In the genomic region with DNA sequence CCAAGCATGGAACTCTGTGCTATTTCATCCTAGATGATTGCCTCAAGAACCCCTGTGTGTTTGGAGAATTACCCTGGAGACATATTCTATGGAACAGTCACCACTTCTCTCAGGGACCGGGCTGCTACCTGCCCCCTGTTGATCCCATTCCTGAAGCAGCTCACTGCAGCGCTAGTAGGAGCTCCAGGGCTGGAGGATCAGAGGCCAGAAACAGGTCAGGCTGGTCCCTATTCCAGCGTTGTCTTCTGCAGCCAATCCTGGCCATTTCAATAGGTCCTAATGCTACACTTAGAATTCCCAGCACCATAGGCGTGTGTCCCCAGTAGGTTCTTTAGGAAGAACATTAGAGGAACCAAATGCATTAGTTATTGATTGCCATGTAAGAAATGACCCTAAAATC, we compare ENCODE assay signal across 33 cellular contexts. TPM values are rescaled to one million over a fixed set of nuclear protein-coding genes. Genes with fewer than 3 reads are reported as not detected.
"Had no signal": no experiment of that assay in that cellular context is flagged by ENCODE, and none has a peak within 500 bp of the region (broad histone marks: within the 10 kb centered on the region; RNA-seq: fewer than 3 reads in every experiment).

No MANE protein-coding gene starts in this region.

- H3K4me3 Mint-ChIP-seq: activated B cell treated with CpG ODN at 0.5 μM for 24 hours; activated CD4-positive, alpha-beta memory T cell treated with anti-CD3 and anti-CD28 coated beads, Interleukin-2, amount 10 ng/mL, durations not matched to agents 7 days and 5 days; activated naive CD4-positive, alpha-beta T cell treated with anti-CD3 and anti-CD28 coated beads for 36 hours; activated naive CD4-positive, alpha-beta T cell treated with anti-CD3 and anti-CD28 coated beads, Interleukin-2, amount 50 U/mL, for 24 hours; activated naive CD8-positive, alpha-beta T cell treated with anti-CD3 and anti-CD28 coated beads for 36 hours; activated naive CD8-positive, alpha-beta T cell treated with anti-CD3 and anti-CD28 coated beads, Interleukin-2, amount 50 U/mL, for 24 hours; activated T-helper 1 cell treated with anti-CD3 and anti-CD28 coated beads, Interleukin-12 subunit alpha, Interleukin-12 subunit beta, Interleukin-2, Interleukin-4 antibody, amounts not matched to agents 30 ng/mL and 10 ng/mL and 1 ng/mL, durations not matched to agents 14 hours and 24 hours and 36 hours; T-helper 17 cell; T-helper 2 cell treated with Interferon-gamma antibody and Interleukin-4, amounts not matched to agents 5 μg/mL and 100 μg/mL, for 36 hours had no signal

- DNase-seq: activated B cell treated with CpG ODN at 0.5 μM for 24 hours; activated CD4-positive, alpha-beta memory T cell treated with anti-CD3 and anti-CD28 coated beads, Interleukin-2, amount 10 ng/mL, durations not matched to agents 7 days and 5 days; activated CD4-positive, alpha-beta T cell treated with anti-CD3 and anti-CD28 coated beads for 48 hours; activated CD4-positive, alpha-beta T cell treated with anti-CD3 and anti-CD28 coated beads, Interleukin-2, amount 50 U/mL, for 4 hours; activated CD8-positive, alpha-beta memory T cell treated with anti-CD3 and anti-CD28 coated beads, Interleukin-2, amount 50 U/mL, for 4 hours; activated effector memory CD4-positive, alpha-beta T cell treated with anti-CD3 and anti-CD28 coated beads, Interleukin-2, amount 50 U/mL, for 16 hours; activated naive CD4-positive, alpha-beta T cell treated with anti-CD3 and anti-CD28 coated beads for 36 hours; activated naive CD8-positive, alpha-beta T cell treated with anti-CD3 and anti-CD28 coated beads for 36 hours; activated naive CD8-positive, alpha-beta T cell treated with anti-CD3 and anti-CD28 coated beads, Interleukin-2, amount 50 U/mL, for 24 hours; activated T-cell treated with anti-CD3 and anti-CD28 coated beads, Interleukin-2, amount 50 U/mL, for 1 hour; activated T-cell treated with anti-CD3 and anti-CD28 coated beads, Interleukin-2, amount 50 U/mL, for 48 hours; adrenal gland; amygdala; aorta; body of pancreas; caudate nucleus; effector CD8-positive, alpha-beta T cell; foreskin keratinocyte; gastrocnemius medialis; glutamatergic neuron; heart left ventricle; T-helper 1 cell; T-helper 17 cell; T1000; WERI-Rb-1 had no signal

- H3K27ac Mint-ChIP-seq: activated B cell treated with CpG ODN at 0.5 μM for 24 hours; activated CD4-positive, alpha-beta memory T cell treated with anti-CD3 and anti-CD28 coated beads, Interleukin-2, amount 10 ng/mL, durations not matched to agents 7 days and 5 days; activated naive CD4-positive, alpha-beta T cell treated with anti-CD3 and anti-CD28 coated beads for 36 hours; activated naive CD4-positive, alpha-beta T cell treated with anti-CD3 and anti-CD28 coated beads, Interleukin-2, amount 50 U/mL, for 24 hours; activated naive CD8-positive, alpha-beta T cell treated with anti-CD3 and anti-CD28 coated beads for 36 hours; activated naive CD8-positive, alpha-beta T cell treated with anti-CD3 and anti-CD28 coated beads, Interleukin-2, amount 50 U/mL, for 24 hours; activated T-helper 1 cell treated with anti-CD3 and anti-CD28 coated beads, Interleukin-12 subunit alpha, Interleukin-12 subunit beta, Interleukin-2, Interleukin-4 antibody, amounts not matched to agents 30 ng/mL and 10 ng/mL and 1 ng/mL, durations not matched to agents 14 hours and 24 hours and 36 hours; activated T-helper 2 cell treated with anti-CD3 and anti-CD28 coated beads, Interferon-gamma antibody, Interleukin-2, Interleukin-4, amounts not matched to agents 10 μg/mL and 5 μg/mL and 100 μg/mL, durations not matched to agents 14 hours and 24 hours and 36 hours; T-helper 17 cell; T-helper 2 cell treated with Interferon-gamma antibody and Interleukin-4, amounts not matched to agents 5 μg/mL and 100 μg/mL, for 36 hours had no signal

- H3K4me3 ChIP-seq: adrenal gland, body of pancreas, gastrocnemius medialis, heart left ventricle had no signal

- H3K36me3 Mint-ChIP-seq: activated naive CD4-positive, alpha-beta T cell treated with anti-CD3 and anti-CD28 coated beads, Interleukin-2, amount 50 U/mL, for 24 hours; activated naive CD8-positive, alpha-beta T cell treated with anti-CD3 and anti-CD28 coated beads for 36 hours had no signal

- H3K9me3 Mint-ChIP-seq: activated B cell treated with CpG ODN at 0.5 μM for 24 hours; activated CD4-positive, alpha-beta memory T cell treated with anti-CD3 and anti-CD28 coated beads, Interleukin-2, amount 10 ng/mL, durations not matched to agents 7 days and 5 days; activated naive CD4-positive, alpha-beta T cell treated with anti-CD3 and anti-CD28 coated beads for 36 hours; activated naive CD4-positive, alpha-beta T cell treated with anti-CD3 and anti-CD28 coated beads, Interleukin-2, amount 50 U/mL, for 24 hours; activated naive CD8-positive, alpha-beta T cell treated with anti-CD3 and anti-CD28 coated beads for 36 hours; activated naive CD8-positive, alpha-beta T cell treated with anti-CD3 and anti-CD28 coated beads, Interleukin-2, amount 50 U/mL, for 24 hours; activated T-helper 1 cell treated with anti-CD3 and anti-CD28 coated beads, Interleukin-12 subunit alpha, Interleukin-12 subunit beta, Interleukin-2, Interleukin-4 antibody, amounts not matched to agents 30 ng/mL and 10 ng/mL and 1 ng/mL, durations not matched to agents 14 hours and 24 hours and 36 hours; activated T-helper 2 cell treated with anti-CD3 and anti-CD28 coated beads, Interferon-gamma antibody, Interleukin-2, Interleukin-4, amounts not matched to agents 10 μg/mL and 5 μg/mL and 100 μg/mL, durations not matched to agents 14 hours and 24 hours and 36 hours; T-helper 2 cell treated with Interferon-gamma antibody and Interleukin-4, amounts not matched to agents 5 μg/mL and 100 μg/mL, for 36 hours had no signal

- H3K27ac ChIP-seq: adrenal gland, body of pancreas, foreskin keratinocyte, gastrocnemius medialis, heart left ventricle, WERI-Rb-1 had no signal

- H3K4me1 Mint-ChIP-seq: activated B cell treated with CpG ODN at 0.5 μM for 24 hours; activated CD4-positive, alpha-beta memory T cell treated with anti-CD3 and anti-CD28 coated beads, Interleukin-2, amount 10 ng/mL, durations not matched to agents 7 days and 5 days; activated naive CD4-positive, alpha-beta T cell treated with anti-CD3 and anti-CD28 coated beads, Interleukin-2, amount 50 U/mL, for 24 hours; T-helper 17 cell had no signal

RNA-seq across cellular contexts. Expression of a gene that starts 48.9 kb away (rescaled TPM):
- total RNA-seq: activated B cell treated with CpG ODN at 0.5 μM for 24 hours; activated CD4-positive, alpha-beta memory T cell treated with anti-CD3 and anti-CD28 coated beads, Interleukin-2, amount 10 ng/mL, durations not matched to agents 7 days and 5 days; activated naive CD4-positive, alpha-beta T cell treated with anti-CD3 and anti-CD28 coated beads for 36 hours; activated T-helper 1 cell treated with anti-CD3 and anti-CD28 coated beads, Interleukin-12 subunit alpha, Interleukin-12 subunit beta, Interleukin-2, Interleukin-4 antibody, amounts not matched to agents 30 ng/mL and 10 ng/mL and 1 ng/mL, durations not matched to agents 14 hours and 24 hours and 36 hours; activated T-helper 2 cell treated with anti-CD3 and anti-CD28 coated beads, Interferon-gamma antibody, Interleukin-2, Interleukin-4, amounts not matched to agents 10 μg/mL and 5 μg/mL and 100 μg/mL, durations not matched to agents 14 hours and 24 hours and 36 hours; adrenal gland; aorta; body of pancreas; chondrocyte; dermis microvascular lymphatic vessel endothelial cell; epithelial cell of proximal tubule; esophagus mucosa; gastrocnemius medialis; heart left ventricle; T-helper 17 cell had no signal

RNA-seq across cellular contexts. Expression of a gene that starts 51.3 kb away (rescaled TPM):
- total RNA-seq: activated B cell treated with CpG ODN at 0.5 μM for 24 hours; activated CD4-positive, alpha-beta memory T cell treated with anti-CD3 and anti-CD28 coated beads, Interleukin-2, amount 10 ng/mL, durations not matched to agents 7 days and 5 days; activated naive CD4-positive, alpha-beta T cell treated with anti-CD3 and anti-CD28 coated beads for 36 hours; activated naive CD8-positive, alpha-beta T cell treated with anti-CD3 and anti-CD28 coated beads for 36 hours; activated T-helper 1 cell treated with anti-CD3 and anti-CD28 coated beads, Interleukin-12 subunit alpha, Interleukin-12 subunit beta, Interleukin-2, Interleukin-4 antibody, amounts not matched to agents 30 ng/mL and 10 ng/mL and 1 ng/mL, durations not matched to agents 14 hours and 24 hours and 36 hours; activated T-helper 2 cell treated with anti-CD3 and anti-CD28 coated beads, Interferon-gamma antibody, Interleukin-2, Interleukin-4, amounts not matched to agents 10 μg/mL and 5 μg/mL and 100 μg/mL, durations not matched to agents 14 hours and 24 hours and 36 hours; adrenal gland; aorta; body of pancreas; chondrocyte; dermis microvascular lymphatic vessel endothelial cell; epithelial cell of proximal tubule; esophagus mucosa; foreskin keratinocyte; gastrocnemius medialis; heart left ventricle; T-helper 17 cell had no signal
